Comparison of ENCODE assay signal across 8 cellular contexts in genomic region chr2:73981081-73981968, GRCh38. TPM values are rescaled to one million over a fixed set of nuclear protein-coding genes. Genes with fewer than 3 reads are reported as not detected.
DNase-seq lines count a peak whose midpoint lies in the region; ATAC-seq, FAIRE-seq and TF ChIP-seq lines count a peak whose summit lies in the region.

No MANE protein-coding gene starts in this region.

- WGBS in gastroesophageal sphincter (ENCODE audit: low coverage in 1 of 2), 2 donors: 3 to 5% methylated on average over 7 to 19 of the region's 31 CpGs

- H3F3A ChIP-seq in Loucy (ENCODE audit: low read depth): peaks cover 9% of the 10 kb centered on the region; the same call in 1 of the 2 replicates

- TF ChIP-seq POLR2A in gastroesophageal sphincter (IDR thresholded peaks at IDR 0.05): no peak
- no peak for TF ChIP-seq POLR2A in H54 (IDR thresholded peaks at IDR 0.05; ENCODE audit: low read depth, low read length)

- H3K9ac ChIP-seq in Loucy (ENCODE audit: low read depth, low read length, poor library complexity, severe bottlenecking): peak overlapping the region; percentile 69
- peak overlapping the region; percentile 39 for H3K9ac ChIP-seq in rectal smooth muscle tissue (ENCODE audit: low read length)

- POLR2A ChIA-PET in A673 (lab: Charles Lee; ENCODE audit: low non-redundant PET): interaction anchor here (0.6 kb wide), 1 partner anchor 31 kb away, joined by 3 read pairs; no protein-coding TSS in a partner anchor

- H3K27ac ChIP-seq in A673 (ENCODE audit: low read depth, low read length, poor library complexity, severe bottlenecking) (no peak overlapping the region), gastroesophageal sphincter (peak overlapping the region in 2 of 4 donors; percentile 1 to 48), rectal smooth muscle tissue (ENCODE audit: low read depth, low read length) (no peak overlapping the region)

- peak overlapping the region; percentile 81 for H3K4me2 ChIP-seq in Loucy (ENCODE audit: low read depth, low read length, poor library complexity, severe bottlenecking)

- H3K4me3 ChIP-seq in A673 (ENCODE audit: low read depth, low read length, poor library complexity, severe bottlenecking) (peak overlapping the region; percentile 34), Loucy (ENCODE audit: low read length, poor library complexity, severe bottlenecking) (peak overlapping the region; percentile 76), gastroesophageal sphincter (peak overlapping the region; percentile 6 to 41), rectal smooth muscle tissue (ENCODE audit: low read length) (peak overlapping the region; percentile 70)

- H3K79me2 ChIP-seq in Loucy (ENCODE audit: insufficient read depth, low read length): peaks cover 51% of the 10 kb centered on the region

- no peaks in the 10 kb centered on the region for H3K27me3 ChIP-seq in A673 (replicated peaks; ENCODE audit: insufficient read depth, low read depth, low read length, poor library complexity)
- no peaks in the 10 kb centered on the region for H3K27me3 ChIP-seq in Loucy (ENCODE audit: insufficient read depth, low read length, poor library complexity, severe bottlenecking)
- peaks cover 5% of the 10 kb centered on the region for H3K27me3 ChIP-seq in gastroesophageal sphincter
- no peaks in the 10 kb centered on the region for H3K27me3 ChIP-seq in rectal smooth muscle tissue (ENCODE audit: control insufficient read depth, insufficient read depth, low read length)

- intact Hi-C loops in A673 (cut with micrococcal nuclease; ENCODE audit: unreplicated experiment): loop anchor here (5.0 to 10.0 kb wide), 2 partner anchors 54 to 123 kb away; partner anchors contain the start of gene DGUOK

- FAIRE-seq in H54 (lab: Jason Lieb, UNC): no peak

- ATAC-seq in gastroesophageal sphincter: no peak

- no peak for DNase-seq in A673 (ENCODE audit: low spot score)
- peak; percentile 16 for DNase-seq in activated CD4-positive, alpha-beta T cell treated with anti-CD3 and anti-CD28 coated beads, Interleukin-2, amount 50 U/mL, for 1 hour
- no peak for DNase-seq in superior temporal gyrus (ENCODE audit: extremely low spot score)
- no peak for DNase-seq in H54 (ENCODE audit: insufficient read length, low spot score)

- TF ChIP-seq EP300 in gastroesophageal sphincter (IDR thresholded peaks at IDR 0.05): no peak

- H3K4me1 ChIP-seq in A673 (ENCODE audit: insufficient read depth, low read length, poor library complexity, severe bottlenecking) (peaks cover 34% of the 10 kb centered on the region), Loucy (ENCODE audit: insufficient read depth, low read length, poor library complexity, severe bottlenecking) (peaks cover 79% of the 10 kb centered on the region), gastroesophageal sphincter (peaks cover 0 to 46% (median 15%) of the 10 kb centered on the region in 3 donors), rectal smooth muscle tissue (ENCODE audit: control insufficient read depth, insufficient read depth, low read length) (no peaks in the 10 kb centered on the region)

- no peak for TF ChIP-seq CTCF in A673 (conservative IDR thresholded peaks at IDR 0.05; ENCODE audit: low read depth, low read length)
- TF ChIP-seq CTCF in GM12872 (IDR thresholded peaks at IDR 0.05; ENCODE audit: insufficient read depth, low read depth, low read length): 0 out of 3 replicates have a peak, but pooled peaks have one; percentile 14
- no peak for TF ChIP-seq CTCF in Loucy (conservative IDR thresholded peaks at IDR 0.05; ENCODE audit: low read length)
- TF ChIP-seq CTCF in gastroesophageal sphincter (IDR thresholded peaks at IDR 0.05): no peak

- CTCF ChIA-PET in A673 (lab: Charles Lee): no interaction called here

- no TSS peak for BruUV-seq in A673 (replicated peaks; lab: Mats Ljungman, UMichigan)

- peak overlapping the region; percentile 73 for H2AFZ ChIP-seq in Loucy (ENCODE audit: low read length)

- peaks cover 7% of the 10 kb centered on the region for H4K20me1 ChIP-seq in Loucy (ENCODE audit: insufficient read depth, low read length, poor library complexity, severe bottlenecking)

- H3K9me3 ChIP-seq in A673 (ENCODE audit: low read depth, low read length, poor library complexity, severe bottlenecking) (no peaks in the 10 kb centered on the region), Loucy (ENCODE audit: insufficient read depth, low read depth, low read length) (no peaks in the 10 kb centered on the region), gastroesophageal sphincter (no peaks in the 10 kb centered on the region)

- H3K36me3 ChIP-seq in A673 (ENCODE audit: insufficient read depth, low read length, poor library complexity, severe bottlenecking): no peaks in the 10 kb centered on the region
- no peaks in the 10 kb centered on the region for H3K36me3 ChIP-seq in Loucy (ENCODE audit: insufficient read depth, low read length)
- no peaks in the 10 kb centered on the region for H3K36me3 ChIP-seq in gastroesophageal sphincter
- H3K36me3 ChIP-seq in rectal smooth muscle tissue (ENCODE audit: control insufficient read depth, insufficient read depth, low read length): no peaks in the 10 kb centered on the region

- no peaks in the 10 kb centered on the region for H3K9me2 ChIP-seq in Loucy (replicated peaks; ENCODE audit: low read depth, low read length)

RNA-seq across cellular contexts. Expression of gene TET3, which starts 3.4 kb away (rescaled TPM):
- total RNA-seq in A673 (2021) (26.3 and 28.7 TPM in 2 replicates), gastroesophageal sphincter (1 to 10 TPM; 3.3 to 8.9 (median 5.8) TPM)

RNA-seq across cellular contexts. Expression of gene DGUOK, which starts 54.6 kb away (rescaled TPM):
- total RNA-seq in A673 (2021) (106 and 107 TPM in 2 replicates), gastroesophageal sphincter (10 to 100 TPM; 32.6 to 61.3 (median 38.6) TPM)

Comparison
In these comparisons a context has a peak if more than half of its experiments do, and no peak if none do; other contexts are left out.
1. H3K4me3 ChIP-seq: peak in every context shown above with its lines; median percentile 76 in Loucy; 70 in rectal smooth muscle tissue; 34 in A673; 24 in gastroesophageal sphincter.